ENCODE assay signal across 23 cellular contexts in genomic region chr14:62745496-62745895, GRCh38.
DNase-seq lines count a peak whose midpoint lies in the region; ATAC-seq, FAIRE-seq and TF ChIP-seq lines count a peak whose summit lies in the region.
"Had no signal": no experiment of that assay in that cellular context is flagged by ENCODE, and none has a peak within 500 bp of the region (broad histone marks: within the 10 kb centered on the region; RNA-seq: fewer than 3 reads in every experiment).

No MANE protein-coding gene starts in this region.

- DNase-seq in GM23338 (ENCODE audit: low spot score) (no peak), M059J (ENCODE audit: low read depth) (peak; percentile 49), bronchial epithelial cell (ENCODE audit: low read depth) (peak; percentile 63), osteoblast (ENCODE audit: insufficient read length, low spot score, missing footprints) (peak; percentile 1), GM13977 (ENCODE audit: low spot score) (no peak), NCI-H146 treated with DMSO at 0.1 percent for 48 hours (lab: John Stamatoyannopoulos, UW; ENCODE audit: unreplicated experiment) (no peak), GM19238 (ENCODE audit: insufficient read length, low spot score) (no peak), NCI-H748 (lab: John Stamatoyannopoulos, UW; ENCODE audit: unreplicated experiment) (no peak)
- DNase-seq: CD4-positive, alpha-beta T cell; Karpas-422; MV-4-11; NCI-H1694; NCI-H2029 treated with DMSO at 0.1 percent for 48 hours; NCI-H526 treated with DMSO at 0.1 percent for 48 hours; Peyer's patch; SJCRH30 had no signal

- peak overlapping the region; percentile 43; the same call in 1 of the 2 replicates for H3K27ac Mint-ChIP-seq in GM23338
- H3K27ac Mint-ChIP-seq: CD4-positive, alpha-beta T cell had no signal

- H3K4me3 ChIP-seq in GM23338: no peak overlapping the region
- H3K4me3 ChIP-seq in bronchial epithelial cell (ENCODE audit: low read depth, low read length): no peak overlapping the region
- no peak overlapping the region for H3K4me3 ChIP-seq in osteoblast (ENCODE audit: insufficient read depth, low read length)
- H3K4me3 ChIP-seq: BLaER1 treated with 17β-estradiol and CSF1 and Interleukin-3, amounts not matched to agents 10 nM and 100 nM; Peyer's patch; SJCRH30 had no signal

- no peak for ATAC-seq in GM23338
- ATAC-seq: HCT116, Right ventricle myocardium inferior had no signal

- H3K4me2 ChIP-seq in GM23338 (no peak overlapping the region), osteoblast (ENCODE audit: insufficient read depth, low read length) (no peak overlapping the region)

- H3K9me2 ChIP-seq in GM23338 (ENCODE audit: insufficient read depth): peaks cover 8% of the 10 kb centered on the region; the same call in 1 of the 2 replicates

- H3K27me3 Mint-ChIP-seq in GM23338 (ENCODE audit: insufficient read depth, low read depth, poor library complexity): peaks cover 2% of the 10 kb centered on the region
- H3K27me3 Mint-ChIP-seq: CD4-positive, alpha-beta T cell had no signal

- no peak overlapping the region for H2AFZ ChIP-seq in GM23338
- H2AFZ ChIP-seq in osteoblast (ENCODE audit: low read length): no peak overlapping the region

- H3F3A ChIP-seq in GM23338 (replicated peaks; ENCODE audit: low read depth): no peaks in the 10 kb centered on the region

- H3K9me3 Mint-ChIP-seq in GM23338: no peaks in the 10 kb centered on the region

- H3K27ac ChIP-seq in GM23338 (ENCODE audit: low read depth) (no peak overlapping the region), osteoblast (ENCODE audit: low read depth, low read length) (no peak overlapping the region)
- H3K27ac ChIP-seq: BLaER1 treated with 17β-estradiol and CSF1 and Interleukin-3, amounts not matched to agents 10 nM and 100 nM; Peyer's patch; SJCRH30 had no signal

- H3K36me3 Mint-ChIP-seq in GM23338 (ENCODE audit: low read depth): no peaks in the 10 kb centered on the region

- peaks cover 33% of the 10 kb centered on the region for H3K4me1 ChIP-seq in GM23338 (ENCODE audit: insufficient read depth)
- H3K4me1 ChIP-seq in osteoblast (ENCODE audit: insufficient read depth, low read length): no peaks in the 10 kb centered on the region
- H3K4me1 ChIP-seq: Peyer's patch, SJCRH30 had no signal

- no peaks in the 10 kb centered on the region for H4K20me1 ChIP-seq in GM23338 (replicated peaks; ENCODE audit: insufficient read depth)
- no peaks in the 10 kb centered on the region for H4K20me1 ChIP-seq in osteoblast (ENCODE audit: insufficient read depth, low read length)
- H4K20me1 ChIP-seq: BLaER1 treated with 17β-estradiol and CSF1 and Interleukin-3, amounts not matched to agents 10 nM and 100 nM had no signal

- FAIRE-seq in bronchial epithelial cell (lab: Jason Lieb, UNC): no peak
- FAIRE-seq: A204.1, D721Med, G401.6, H1 had no signal

- TF ChIP-seq CTCF in GM23338 (conservative IDR thresholded peaks at IDR 0.05; ENCODE audit: low read depth in 2 of 2) (no peak), bronchial epithelial cell (IDR thresholded peaks at IDR 0.05; ENCODE audit: insufficient read depth, low read length, severe bottlenecking) (no peak), osteoblast (IDR thresholded peaks at IDR 0.05; ENCODE audit: extremely low read depth, low read depth, low read length) (no peak), GM13977 (IDR thresholded peaks at IDR 0.05; ENCODE audit: extremely low read depth, insufficient read depth, missing control alignments) (no peak)

- H3K4me3 Mint-ChIP-seq in GM23338: no peak overlapping the region
- H3K4me3 Mint-ChIP-seq: CD4-positive, alpha-beta T cell had no signal

- H3K79me2 ChIP-seq in GM23338 (replicated peaks; ENCODE audit: insufficient read depth) (no peaks in the 10 kb centered on the region), osteoblast (ENCODE audit: insufficient read depth, low read length) (no peaks in the 10 kb centered on the region)

- in situ Hi-C loops in GM13977 (cut with MboI; ENCODE audit: low pct_unique_long_range_greater_than_20kb, low sequenced_read_pairs, unreplicated experiment): no loop called here

- H3K4me1 Mint-ChIP-seq in GM23338: peaks cover 35% of the 10 kb centered on the region

- no peaks in the 10 kb centered on the region for H3K27me3 ChIP-seq in GM23338 (ENCODE audit: insufficient read depth)
- no peaks in the 10 kb centered on the region for H3K27me3 ChIP-seq in bronchial epithelial cell (ENCODE audit: control insufficient read depth, insufficient read depth, low read length)
- no peaks in the 10 kb centered on the region for H3K27me3 ChIP-seq in osteoblast (ENCODE audit: insufficient read depth, low read length)
- H3K27me3 ChIP-seq: BLaER1 treated with 17β-estradiol and CSF1 and Interleukin-3, amounts not matched to agents 10 nM and 100 nM; Peyer's patch; SJCRH30 had no signal

- no peaks in the 10 kb centered on the region for H3K9me3 ChIP-seq in osteoblast (ENCODE audit: low read depth, low read length)
- H3K9me3 ChIP-seq: BLaER1 treated with 17β-estradiol and CSF1 and Interleukin-3, amounts not matched to agents 10 nM and 100 nM; Peyer's patch; SJCRH30 had no signal

- H3K36me3 ChIP-seq in GM23338 (ENCODE audit: insufficient read depth) (no peaks in the 10 kb centered on the region), bronchial epithelial cell (ENCODE audit: control insufficient read depth, insufficient read depth, low read length) (no peaks in the 10 kb centered on the region), osteoblast (ENCODE audit: insufficient read depth, low read length) (no peaks in the 10 kb centered on the region)
- H3K36me3 ChIP-seq: BLaER1 treated with 17β-estradiol and CSF1 and Interleukin-3, amounts not matched to agents 10 nM and 100 nM; Peyer's patch; SJCRH30 had no signal

TF ChIP-seq in GM23338, 12 proteins besides CTCF, POLR2A, EP300 and RAD21 (continues in another document):
- no peak for TF ChIP-seq ZNF114 (CRISPR knock-in tag; IDR thresholded peaks at IDR 0.05)
- TF ChIP-seq CREB1 (CRISPR knock-in tag; IDR thresholded peaks at IDR 0.05; ENCODE audit: low read depth): no peak
- no peak for TF ChIP-seq NANOG (IDR thresholded peaks at IDR 0.05; ENCODE audit: borderline replicate concordance)
- no peak for TF ChIP-seq ZNF331 (CRISPR knock-in tag; IDR thresholded peaks at IDR 0.05; ENCODE audit: low read depth)
- no peak for TF ChIP-seq EZH2 (IDR thresholded peaks at IDR 0.05; ENCODE audit: low read depth, unreplicated experiment)
- TF ChIP-seq JUNB (IDR thresholded peaks at IDR 0.05; ENCODE audit: unreplicated experiment): no peak
- no peak for TF ChIP-seq ETS1 (IDR thresholded peaks at IDR 0.05)
- TF ChIP-seq, protein P1, sequence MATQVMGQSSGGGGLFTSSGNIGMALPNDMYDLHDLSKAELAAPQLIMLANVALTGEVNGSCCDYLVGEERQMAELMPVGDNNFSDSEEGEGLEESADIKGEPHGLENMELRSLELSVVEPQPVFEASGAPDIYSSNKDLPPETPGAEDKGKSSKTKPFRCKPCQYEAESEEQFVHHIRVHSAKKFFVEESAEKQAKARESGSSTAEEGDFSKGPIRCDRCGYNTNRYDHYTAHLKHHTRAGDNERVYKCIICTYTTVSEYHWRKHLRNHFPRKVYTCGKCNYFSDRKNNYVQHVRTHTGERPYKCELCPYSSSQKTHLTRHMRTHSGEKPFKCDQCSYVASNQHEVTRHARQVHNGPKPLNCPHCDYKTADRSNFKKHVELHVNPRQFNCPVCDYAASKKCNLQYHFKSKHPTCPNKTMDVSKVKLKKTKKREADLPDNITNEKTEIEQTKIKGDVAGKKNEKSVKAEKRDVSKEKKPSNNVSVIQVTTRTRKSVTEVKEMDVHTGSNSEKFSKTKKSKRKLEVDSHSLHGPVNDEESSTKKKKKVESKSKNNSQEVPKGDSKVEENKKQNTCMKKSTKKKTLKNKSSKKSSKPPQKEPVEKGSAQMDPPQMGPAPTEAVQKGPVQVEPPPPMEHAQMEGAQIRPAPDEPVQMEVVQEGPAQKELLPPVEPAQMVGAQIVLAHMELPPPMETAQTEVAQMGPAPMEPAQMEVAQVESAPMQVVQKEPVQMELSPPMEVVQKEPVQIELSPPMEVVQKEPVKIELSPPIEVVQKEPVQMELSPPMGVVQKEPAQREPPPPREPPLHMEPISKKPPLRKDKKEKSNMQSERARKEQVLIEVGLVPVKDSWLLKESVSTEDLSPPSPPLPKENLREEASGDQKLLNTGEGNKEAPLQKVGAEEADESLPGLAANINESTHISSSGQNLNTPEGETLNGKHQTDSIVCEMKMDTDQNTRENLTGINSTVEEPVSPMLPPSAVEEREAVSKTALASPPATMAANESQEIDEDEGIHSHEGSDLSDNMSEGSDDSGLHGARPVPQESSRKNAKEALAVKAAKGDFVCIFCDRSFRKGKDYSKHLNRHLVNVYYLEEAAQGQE (IDR thresholded peaks at IDR 0.05; ENCODE audit: unreplicated experiment): no peak

Comparison
In these comparisons a context has a peak if more than half of its experiments do, and no peak if none do; other contexts are left out.
1. DNase-seq: peak in M059J (single experiment), bronchial epithelial cell (single experiment) and osteoblast (single experiment); none in GM23338 (single experiment), GM13977 (single experiment), NCI-H146 treated with DMSO at 0.1 percent for 48 hours (single experiment), GM19238 (single experiment) and NCI-H748 (single experiment).